In genomic region chr4:14596437-14596836, GRCh38 we compare ENCODE assay signal across 19 cellular contexts.
A peak's percentile ranks its signal among the peaks of the same experiment; 100 is the strongest.
DNase-seq lines count a peak whose midpoint lies in the region; ATAC-seq and TF ChIP-seq lines count a peak whose summit lies in the region.
"Had no signal": no experiment of that assay in that cellular context is flagged by ENCODE, and none has a peak within 500 bp of the region (broad histone marks: within the 10 kb centered on the region; RNA-seq: fewer than 3 reads in every experiment).

No MANE protein-coding gene starts in this region.

- no peak for DNase-seq in Right ventricle myocardium inferior (ENCODE audit: missing footprints)
- no peak for DNase-seq in right atrium auricular region (ENCODE audit: low spot score)
- DNase-seq in GM23338 (ENCODE audit: low spot score): no peak
- no peak for DNase-seq in heart right ventricle
- DNase-seq in right cardiac atrium: no peak
- DNase-seq in NCI-H2029 treated with DMSO at 0.1 percent for 48 hours (lab: John Stamatoyannopoulos, UW): no peak
- DNase-seq in NCI-H1105 treated with DMSO at 0.1 percent for 48 hours (lab: John Stamatoyannopoulos, UW): no peak
- no peak for DNase-seq in NCI-H1105 (lab: John Stamatoyannopoulos, UW)
- DNase-seq: Caco-2; CD4-positive, CD25-positive, alpha-beta regulatory T cell; CD8-positive, alpha-beta T cell; DMS153; DND-41; HCEC 1CT had no signal

- peaks cover 0 to 7% of the 10 kb centered on the region in 2 donors for H3K4me1 ChIP-seq in right atrium auricular region
- H3K4me1 ChIP-seq in GM23338 (ENCODE audit: insufficient read depth): no peaks in the 10 kb centered on the region
- H3K4me1 ChIP-seq in heart right ventricle: peaks cover 0 to 10% (median 0%) of the 10 kb centered on the region in 9 donors
- no peaks in the 10 kb centered on the region for H3K4me1 ChIP-seq in right cardiac atrium (ENCODE audit: control insufficient read depth, insufficient read depth, low read length)
- H3K4me1 ChIP-seq: BLaER1, Caco-2 had no signal

- H3K36me3 Mint-ChIP-seq in GM23338 (ENCODE audit: low read depth): no peaks in the 10 kb centered on the region
- H3K36me3 Mint-ChIP-seq: CD4-positive, CD25-positive, alpha-beta regulatory T cell; CD8-positive, alpha-beta T cell had no signal

- H3F3A ChIP-seq in GM23338 (replicated peaks; ENCODE audit: low read depth): no peaks in the 10 kb centered on the region

- H3K27ac Mint-ChIP-seq in GM23338: no peak overlapping the region
- H3K27ac Mint-ChIP-seq: B cell; CD4-positive, CD25-positive, alpha-beta regulatory T cell; CD8-positive, alpha-beta T cell had no signal

- H3K4me2 ChIP-seq in GM23338: no peak overlapping the region
- H3K4me2 ChIP-seq: BLaER1 had no signal

- no peaks in the 10 kb centered on the region for H3K27me3 Mint-ChIP-seq in GM23338 (ENCODE audit: insufficient read depth, low read depth, poor library complexity)
- H3K27me3 Mint-ChIP-seq: B cell; CD4-positive, CD25-positive, alpha-beta regulatory T cell had no signal

- ATAC-seq in Right ventricle myocardium inferior (peak; percentile 83), GM23338 (no peak), heart right ventricle (peak in 6 of 8 donors; percentile 37 to 84 (median 62)), right cardiac atrium (peak; percentile 60 to 63)
- ATAC-seq: CD8-positive, alpha-beta T cell; GM12878 had no signal

- H3K4me1 Mint-ChIP-seq in GM23338: peaks cover 6% of the 10 kb centered on the region; the same call in 2 of the 3 replicates
- H3K4me1 Mint-ChIP-seq: CD4-positive, CD25-positive, alpha-beta regulatory T cell had no signal

- no peak overlapping the region for H3K4me3 Mint-ChIP-seq in GM23338
- H3K4me3 Mint-ChIP-seq: B cell; CD4-positive, CD25-positive, alpha-beta regulatory T cell; CD8-positive, alpha-beta T cell had no signal

- no peak overlapping the region for H3K27ac ChIP-seq in right atrium auricular region
- H3K27ac ChIP-seq in GM23338 (ENCODE audit: low read depth): no peak overlapping the region
- H3K27ac ChIP-seq in heart right ventricle: no peak overlapping the region
- no peak overlapping the region for H3K27ac ChIP-seq in right cardiac atrium (ENCODE audit: low read length)
- H3K27ac ChIP-seq: 22Rv1, BLaER1, C4-2B had no signal

- no peaks in the 10 kb centered on the region for H3K9me2 ChIP-seq in GM23338 (ENCODE audit: insufficient read depth)

- TF ChIP-seq CTCF in right atrium auricular region (IDR thresholded peaks at IDR 0.05): no peak
- TF ChIP-seq CTCF in GM23338 (conservative IDR thresholded peaks at IDR 0.05; ENCODE audit: low read depth in 2 of 2): no peak
- no peak for TF ChIP-seq CTCF in heart right ventricle (IDR thresholded peaks at IDR 0.05)

- no peak overlapping the region for H3K4me3 ChIP-seq in right atrium auricular region
- no peak overlapping the region for H3K4me3 ChIP-seq in GM23338
- H3K4me3 ChIP-seq in heart right ventricle: no peak overlapping the region
- no peak overlapping the region for H3K4me3 ChIP-seq in right cardiac atrium (ENCODE audit: low read length)
- H3K4me3 ChIP-seq: BLaER1, GM12878 had no signal

- intact Hi-C loops in Right ventricle myocardium inferior (cut with DNase I) (no loop called here), heart right ventricle (cut with DNase I) (no loop called here), right cardiac atrium (cut with DNase I) (no loop called here)

- H3K27me3 ChIP-seq in right atrium auricular region (no peaks in the 10 kb centered on the region), GM23338 (ENCODE audit: insufficient read depth) (no peaks in the 10 kb centered on the region), heart right ventricle (no peaks in the 10 kb centered on the region), right cardiac atrium (ENCODE audit: control insufficient read depth, insufficient read depth) (no peaks in the 10 kb centered on the region)
- H3K27me3 ChIP-seq: BLaER1 had no signal

- H3K36me3 ChIP-seq in right atrium auricular region (no peaks in the 10 kb centered on the region), GM23338 (ENCODE audit: insufficient read depth) (no peaks in the 10 kb centered on the region), heart right ventricle (no peaks in the 10 kb centered on the region)
- H3K36me3 ChIP-seq: BLaER1 had no signal

- H4K20me1 ChIP-seq in GM23338 (replicated peaks; ENCODE audit: insufficient read depth): no peaks in the 10 kb centered on the region
- H4K20me1 ChIP-seq: BLaER1 had no signal

- H3K79me2 ChIP-seq in GM23338 (replicated peaks; ENCODE audit: insufficient read depth): no peaks in the 10 kb centered on the region

- peaks cover 0 to 4% of the 10 kb centered on the region in 2 donors for H3K9me3 ChIP-seq in right atrium auricular region
- H3K9me3 ChIP-seq in heart right ventricle: no peaks in the 10 kb centered on the region
- H3K9me3 ChIP-seq in right cardiac atrium (ENCODE audit: control insufficient read depth, low read length): no peaks in the 10 kb centered on the region
- H3K9me3 ChIP-seq: Caco-2 had no signal

- WGBS in heart right ventricle, 2 donors: 37 to 54% methylated on average over 2 of the region's 2 CpGs
- 38% methylated on average over 2 of the region's 2 CpGs for WGBS in right cardiac atrium

- H2AFZ ChIP-seq in GM23338: 0 out of 2 replicates have a peak overlapping the region, but pooled peaks have one; percentile 6

- H3K9me3 Mint-ChIP-seq in GM23338: peaks cover 3% of the 10 kb centered on the region; the same call in 1 of the 3 replicates
- H3K9me3 Mint-ChIP-seq: CD8-positive, alpha-beta T cell had no signal

TF ChIP-seq in GM23338, 12 proteins besides CTCF, POLR2A, EP300 and RAD21 (continues in another document):
- TF ChIP-seq ZNF462 (CRISPR knock-in tag; IDR thresholded peaks at IDR 0.05) (no peak), POLR2AphosphoS5 (IDR thresholded peaks at IDR 0.05; ENCODE audit: low read depth) (no peak), JUNB (IDR thresholded peaks at IDR 0.05; ENCODE audit: unreplicated experiment) (no peak), EZH2phosphoT487 (IDR thresholded peaks at IDR 0.05; ENCODE audit: unreplicated experiment) (no peak), ZNF331 (CRISPR knock-in tag; IDR thresholded peaks at IDR 0.05; ENCODE audit: low read depth) (no peak), CREB1 (CRISPR knock-in tag; IDR thresholded peaks at IDR 0.05; ENCODE audit: low read depth) (no peak), ZNF114 (CRISPR knock-in tag; IDR thresholded peaks at IDR 0.05) (no peak), EZH2 (IDR thresholded peaks at IDR 0.05; ENCODE audit: low read depth, unreplicated experiment) (no peak), NANOG (IDR thresholded peaks at IDR 0.05; ENCODE audit: borderline replicate concordance) (no peak)
